Comparison of ENCODE assay signal across 18 cellular contexts in genomic region chr22:20490183-20490940, GRCh38.
DNase-seq lines count a peak whose midpoint lies in the region; ATAC-seq and FAIRE-seq lines count a peak whose summit lies in the region.
"Had no signal": no experiment of that assay in that cellular context is flagged by ENCODE, and none has a peak within 500 bp of the region (broad histone marks: within the 10 kb centered on the region; RNA-seq: fewer than 3 reads in every experiment).

No MANE protein-coding gene starts in this region.

- H3K9me3 Mint-ChIP-seq in activated naive CD4-positive, alpha-beta T cell treated with anti-CD3 and anti-CD28 coated beads, Interleukin-2, amount 50 U/mL, for 24 hours = no peaks in the 10 kb centered on the region
- H3K9me3 Mint-ChIP-seq in central memory CD8-positive, alpha-beta T cell = no peaks in the 10 kb centered on the region
- H3K9me3 Mint-ChIP-seq: CD14-positive monocyte, GM23338 had no signal

- H3K4me1 Mint-ChIP-seq in activated naive CD4-positive, alpha-beta T cell treated with anti-CD3 and anti-CD28 coated beads, Interleukin-2, amount 50 U/mL, for 24 hours = peaks cover 66% of the 10 kb centered on the region
- H3K4me1 Mint-ChIP-seq in central memory CD8-positive, alpha-beta T cell = peaks cover 67% of the 10 kb centered on the region

- H3K4me3 Mint-ChIP-seq in activated naive CD4-positive, alpha-beta T cell treated with anti-CD3 and anti-CD28 coated beads, Interleukin-2, amount 50 U/mL, for 24 hours = peak overlapping the region; percentile 16
- H3K4me3 Mint-ChIP-seq in central memory CD8-positive, alpha-beta T cell = no peak overlapping the region
- H3K4me3 Mint-ChIP-seq: CD14-positive monocyte, GM23338 had no signal

- peak overlapping the region; percentile 43 for H3K27ac Mint-ChIP-seq in activated naive CD4-positive, alpha-beta T cell treated with anti-CD3 and anti-CD28 coated beads, Interleukin-2, amount 50 U/mL, for 24 hours
- peak overlapping the region; percentile 19 for H3K27ac Mint-ChIP-seq in central memory CD8-positive, alpha-beta T cell (ENCODE audit: low read depth)
- H3K27ac Mint-ChIP-seq: GM23338 had no signal

- no peak for DNase-seq in activated naive CD4-positive, alpha-beta T cell treated with Interleukin-2 at 50 U/mL for 16 hours
- peak; percentile 60 for DNase-seq in NCI-H69 (lab: John Stamatoyannopoulos, UW)
- no peak for DNase-seq in central memory CD8-positive, alpha-beta T cell (ENCODE audit: low spot score in 2 of 2)
- no peak for DNase-seq in urothelium cell line (ENCODE audit: low spot score)
- DNase-seq: DND-41; NCI-H1105 treated with DMSO at 0.1 percent for 48 hours; NCI-H187; NCI-H526 treated with DMSO at 0.1 percent for 48 hours; NK-92 treated with Interleukin-12 subunit alpha and Interleukin-12 subunit beta, amount 100 ng/mL, for 24 hours; SHP77 had no signal

- H3K27me3 Mint-ChIP-seq in activated naive CD4-positive, alpha-beta T cell treated with anti-CD3 and anti-CD28 coated beads, Interleukin-2, amount 50 U/mL, for 24 hours = no peaks in the 10 kb centered on the region
- H3K27me3 Mint-ChIP-seq in central memory CD8-positive, alpha-beta T cell = no peaks in the 10 kb centered on the region

- no peak for ATAC-seq in central memory CD8-positive, alpha-beta T cell (replicated peaks; ENCODE audit: extremely low read depth, poor library complexity, severe bottlenecking)
- no peak for ATAC-seq in GM18867 (IDR thresholded peaks at IDR 0.05; ENCODE audit: unreplicated experiment)
- no peak for ATAC-seq in GM21423 (IDR thresholded peaks at IDR 0.05; ENCODE audit: unreplicated experiment)
- ATAC-seq: GM12878, GM23338 had no signal

- peaks cover 9% of the 10 kb centered on the region for H3K36me3 Mint-ChIP-seq in activated naive CD4-positive, alpha-beta T cell treated with anti-CD3 and anti-CD28 coated beads, Interleukin-2, amount 50 U/mL, for 24 hours
- H3K36me3 Mint-ChIP-seq in central memory CD8-positive, alpha-beta T cell (ENCODE audit: insufficient read depth) = peaks cover 8% of the 10 kb centered on the region

- FAIRE-seq in urothelium cell line (lab: Jason Lieb, UNC) = peak; percentile 61
- FAIRE-seq: D721Med, G401.6, GM12878 had no signal
